ENCODE assay signal across 1 cellular context in genomic region chr10:22420787-22421517, GRCh38.
TF ChIP-seq lines count a peak whose summit lies in the region.

No MANE protein-coding gene starts in this region.

TF ChIP-seq in GM23338, 12 proteins besides CTCF, POLR2A, EP300 and RAD21 (continued from another document):
- TF ChIP-seq ETS1 (IDR thresholded peaks at IDR 0.05), result no peak
- no peak for TF ChIP-seq NANOG (IDR thresholded peaks at IDR 0.05; ENCODE audit: borderline replicate concordance)
